19 cellular contexts compared by ENCODE assay signal in genomic region chr1:22163578-22163977, GRCh38. TPM values are rescaled to one million over a fixed set of nuclear protein-coding genes. Genes with fewer than 3 reads are reported as not detected.
DNase-seq lines count a peak whose midpoint lies in the region; ATAC-seq, FAIRE-seq and TF ChIP-seq lines count a peak whose summit lies in the region.
"Had no signal": no experiment of that assay in that cellular context is flagged by ENCODE, and none has a peak within 500 bp of the region (broad histone marks: within the 10 kb centered on the region; RNA-seq: fewer than 3 reads in every experiment).

No MANE protein-coding gene starts in this region.

- no peak for TF ChIP-seq RAD21 in K562 (CRISPR knock-in tag; conservative IDR thresholded peaks at IDR 0.05 in 1 of 2, IDR thresholded peaks at IDR 0.05 in 1 of 2)

- in situ Hi-C loops in K562 (cut with MboI): no loop called here

- FAIRE-seq in K562 (lab: Jason Lieb, UNC): no peak
- FAIRE-seq: H54 had no signal

- 58 to 75% methylated on average over 6 of the region's 6 CpGs for WGBS in heart right ventricle, 2 donors
- 42% methylated on average over 6 of the region's 6 CpGs for WGBS in K562 (ENCODE audit: insufficient coverage, low coverage, missing lambda C conversion rate)

- ATAC-seq in heart right ventricle (peak in 7 of 8 donors; percentile 29 to 57 (median 39)), Right ventricle myocardium inferior (no peak), K562 (peak; percentile 10; the same call in 1 of the 3 replicates), esophagus mucosa (no peak)
- ATAC-seq: CD8-positive, alpha-beta T cell; Panc1 had no signal

- DNase-seq in heart right ventricle (no peak), Right ventricle myocardium inferior (ENCODE audit: missing footprints) (no peak), K562 (ENCODE audit: extremely low read depth in 1 of 4, low spot score in 3 of 4) (no peak), nephron progenitor cell (no peak), CD1c-positive myeloid dendritic cell (ENCODE audit: extremely low spot score) (no peak), Karpas-422 (no peak), GF-D8 (lab: John Stamatoyannopoulos, UW) (no peak)
- DNase-seq: AML-193; CD8-positive, alpha-beta T cell; EL; IMR-90; NCI-H146; NCI-H2081 treated with DMSO at 0.1 percent for 48 hours; NCI-H2227 treated with DMSO at 0.1 percent for 48 hours; NCI-H526 treated with DMSO at 0.1 percent for 48 hours had no signal

- H3K27ac ChIP-seq in heart right ventricle (no peak overlapping the region), K562 (ENCODE audit: extremely low read depth, low read depth, low read length) (no peak overlapping the region), Karpas-422 (ENCODE audit: low read length) (no peak overlapping the region)

- no peaks in the 10 kb centered on the region for H3K9me3 Mint-ChIP-seq in nephron progenitor cell
- H3K9me3 Mint-ChIP-seq: CD8-positive, alpha-beta T cell had no signal

- BruUV-seq in K562 (replicated peaks; lab: Mats Ljungman, UMichigan): no TSS peak

- H3K4me2 ChIP-seq in K562 (ENCODE audit: insufficient read depth, low read length): peak overlapping the region; percentile 72
- no peak overlapping the region for H3K4me2 ChIP-seq in Karpas-422 (ENCODE audit: low read depth, low read length, poor library complexity, severe bottlenecking)

- POLR2A ChIA-PET in K562 (lab: Yijun Ruan, JAX): interaction anchor here (0.5 to 2.7 kb wide), 3 partner anchors 11 to 502 kb away, joined by 3 to 10 read pairs (median 3); no protein-coding TSS in a partner anchor

- no peaks in the 10 kb centered on the region for H3K9me1 ChIP-seq in K562 (ENCODE audit: control insufficient read depth, insufficient read depth, low read length)

- H2AFZ ChIP-seq in K562 (ENCODE audit: low read depth, low read length) (peak overlapping the region; percentile 41; the same call in 1 of the 2 replicates), Karpas-422 (ENCODE audit: low read length) (no peak overlapping the region)

- H3K9ac ChIP-seq in K562 (ENCODE audit: insufficient read depth in 1 of 2, low read depth in 2 of 2, low read length in 2 of 2): peak overlapping the region; percentile 48 to 88; a peak in 3 of 4 replicates
- H3K9ac ChIP-seq in Karpas-422 (ENCODE audit: low read length): no peak overlapping the region

- H3K79me2 ChIP-seq in K562 (ENCODE audit: control insufficient read depth, insufficient read depth, low read length) (no peaks in the 10 kb centered on the region), Karpas-422 (ENCODE audit: low read length) (no peaks in the 10 kb centered on the region)

- peaks cover 25% of the 10 kb centered on the region for H3K27me3 Mint-ChIP-seq in nephron progenitor cell (ENCODE audit: low read depth, poor library complexity)

- H3K36me3 Mint-ChIP-seq in nephron progenitor cell (ENCODE audit: low read depth): no peaks in the 10 kb centered on the region
- H3K36me3 Mint-ChIP-seq: CD8-positive, alpha-beta T cell had no signal

- H3K4me1 ChIP-seq in heart right ventricle (peaks cover 0 to 6% (median 0%) of the 10 kb centered on the region in 9 donors), K562 (replicated peaks in 1 of 2; ENCODE audit: control insufficient read depth in 2 of 2, insufficient read depth in 2 of 2, low read length in 2 of 2) (peaks cover 5 to 8% of the 10 kb centered on the region in 2 experiments; a peak in 4 of 5 replicates), Karpas-422 (ENCODE audit: low read length) (no peaks in the 10 kb centered on the region)

- TF ChIP-seq CTCF in heart right ventricle (IDR thresholded peaks at IDR 0.05) (no peak), K562 (IDR thresholded peaks at IDR 0.05 in 2 of 3, conservative IDR thresholded peaks at IDR 0.05 in 1 of 3; ENCODE audit: insufficient read depth in 2 of 3, low read depth in 1 of 3, low read length in 3 of 3) (no peak), nephron progenitor cell (IDR thresholded peaks at IDR 0.05) (no peak)

- no peaks in the 10 kb centered on the region for H3K36me3 ChIP-seq in heart right ventricle
- no peaks in the 10 kb centered on the region for H3K36me3 ChIP-seq in K562 (ENCODE audit: control insufficient read depth, insufficient read depth, low read length)
- H3K36me3 ChIP-seq in Karpas-422 (ENCODE audit: insufficient read depth, low read length): no peaks in the 10 kb centered on the region

- no peaks in the 10 kb centered on the region for H3K9me2 ChIP-seq in Karpas-422 (replicated peaks; ENCODE audit: insufficient read depth, low read length)

- no peak overlapping the region for H3K4me3 Mint-ChIP-seq in nephron progenitor cell
- H3K4me3 Mint-ChIP-seq: CD8-positive, alpha-beta T cell had no signal

- H3K27me3 ChIP-seq in heart right ventricle (peaks cover 0 to 11% (median 0%) of the 10 kb centered on the region in 7 donors), K562 (ENCODE audit: control insufficient read depth in 2 of 2, insufficient read depth in 2 of 2, low read length in 2 of 2) (peaks cover 0 to 5% of the 10 kb centered on the region in 2 experiments; a peak in 2 of 5 replicates), Karpas-422 (ENCODE audit: low read length) (no peaks in the 10 kb centered on the region)

- intact Hi-C loops in heart right ventricle (cut with DNase I) (no loop called here), Right ventricle myocardium inferior (cut with DNase I) (no loop called here), K562 (cut with micrococcal nuclease) (no loop called here)

- TF ChIP-seq POLR2A in K562 (conservative IDR thresholded peaks at IDR 0.05): no peak

- H3K4me3 ChIP-seq in heart right ventricle: no peak overlapping the region
- H3K4me3 ChIP-seq in K562: peak overlapping the region; percentile 37
- no peak overlapping the region for H3K4me3 ChIP-seq in Karpas-422 (ENCODE audit: low read length)

- H3K27ac Mint-ChIP-seq in nephron progenitor cell: peak overlapping the region; percentile 59
- H3K27ac Mint-ChIP-seq: CD8-positive, alpha-beta T cell had no signal

- H3K9me3 ChIP-seq in heart right ventricle: no peaks in the 10 kb centered on the region
- no peaks in the 10 kb centered on the region for H3K9me3 ChIP-seq in K562 (replicated peaks; ENCODE audit: control insufficient read depth, insufficient read depth, low read depth, low read length)
- no peaks in the 10 kb centered on the region for H3K9me3 ChIP-seq in Karpas-422 (ENCODE audit: low read length)

- no peak for TF ChIP-seq EP300 in K562 (IDR thresholded peaks at IDR 0.05; ENCODE audit: low read length)

- H4K20me1 ChIP-seq in K562 (replicated peaks; ENCODE audit: control insufficient read depth, insufficient read depth, low read length) (peaks cover 3% of the 10 kb centered on the region; the same call in 1 of the 2 replicates), Karpas-422 (ENCODE audit: insufficient read depth, low read depth, low read length) (peaks cover 2% of the 10 kb centered on the region; the same call in 1 of the 2 replicates)

- peaks cover 14% of the 10 kb centered on the region for H3K4me1 Mint-ChIP-seq in nephron progenitor cell

- CTCF ChIA-PET in K562 (lab: Yijun Ruan, JAX; ENCODE audit: low intra/inter-chr PET ratio): no interaction called here

TF ChIP-seq in K562, 482 proteins besides CTCF, POLR2A, EP300 and RAD21:
- 0 out of 2 replicates have a peak, but pooled peaks have one; percentile 37 for TF ChIP-seq ZFX (CRISPR knock-in tag; IDR thresholded peaks at IDR 0.05)
- TF ChIP-seq SMARCB1 (IDR thresholded peaks at IDR 0.05; ENCODE audit: insufficient read length, low read depth): no peak
- no peak for TF ChIP-seq ZNF431 (CRISPR knock-in tag; IDR thresholded peaks at IDR 0.05)
- TF ChIP-seq GABPA (tag; conservative IDR thresholded peaks at IDR 0.05; ENCODE audit: low read depth): no peak
- TF ChIP-seq CBX3 (IDR thresholded peaks at IDR 0.05; ENCODE audit: borderline replicate concordance in 1 of 2, low read length in 2 of 2): no peak

RNA-seq across cellular contexts. Expression of gene WNT4, which starts 20.7 kb away (rescaled TPM):
- total RNA-seq in heart right ventricle (under 1 TPM in 1 of 10 donors, not detected in 9; 0.16 TPM), Right ventricle myocardium inferior (not detected), K562 (2014; rRNA removed) (not detected in 2 replicates), K562 (2014; rRNA removed; fragmentation: Illumina TruSeq; extraction: Trizol) (not detected in 2 replicates), K562 (2015; rRNA removed; fragmentation: Illumina TruSeq; extraction: Trizol) (not detected in 2 replicates), K562 (2021) (0.04 TPM in 1 of 2 replicates, not detected in the other), esophagus mucosa (7.7 TPM)
- polyA plus RNA-seq in heart right ventricle (under 1 TPM in 1 of 2 donors, not detected in 1; 0.06 TPM), K562 (2011; rRNA removed) (not detected in 2 replicates), K562 (2014; fragmentation: Illumina TruSeq; extraction: Trizol) (not detected in 2 replicates), K562 (2014; fragmentation: Nextera tagmentation; extraction: Ambion mirVana) (under 1 TPM in 1 of 2 experiments, not detected in 1; 0.01 TPM), K562 (2014; rRNA removed) (not detected in 2 replicates)
- not detected in 2 replicates for total RNA-seq in K562 (2011; cell fraction: chromatin; rRNA removed; ENCODE audit: low replicate concordance)
- not detected in 2 replicates for total RNA-seq in K562 (2011; cell fraction: nucleolus; rRNA removed)
- not detected in 2 replicates for total RNA-seq in K562 (2011; cell fraction: nucleoplasm; rRNA removed)
- 0.01 and 0.03 TPM in 2 replicates for polyA plus RNA-seq in K562 (2011; cell fraction: cytosol; rRNA removed)
- not detected in 2 replicates for polyA plus RNA-seq in K562 (2011; cell fraction: nucleus; rRNA removed)
- 0.05 and 0.07 TPM in 2 replicates for polyA plus RNA-seq in K562 (2012)
- polyA minus RNA-seq in K562 (2011; rRNA and poly(A)+ RNA removed): not detected in 2 replicates
- polyA minus RNA-seq in K562 (2011; cell fraction: cytosol; rRNA and poly(A)+ RNA removed): not detected in 2 replicates
- not detected in 2 replicates for polyA minus RNA-seq in K562 (2011; cell fraction: nucleus; rRNA and poly(A)+ RNA removed)
- total RNA-seq in Karpas-422 (2014; rRNA removed; shearing (Covaris generic); ENCODE audit: low replicate concordance): not detected in 2 replicates
- total RNA-seq: A673; CD8-positive, alpha-beta T cell; IMR-90 had no signal
- polyA plus RNA-seq: IMR-90 had no signal

Comparison
In these comparisons a context has a peak if more than half of its experiments do, and no peak if none do; other contexts are left out.
1. ATAC-seq: peak in heart right ventricle (7 of 8) and K562 (single experiment); none in Right ventricle myocardium inferior (single experiment) and esophagus mucosa (single experiment).